ENCODE assay signal across 8 cellular contexts in the genomic region with DNA sequence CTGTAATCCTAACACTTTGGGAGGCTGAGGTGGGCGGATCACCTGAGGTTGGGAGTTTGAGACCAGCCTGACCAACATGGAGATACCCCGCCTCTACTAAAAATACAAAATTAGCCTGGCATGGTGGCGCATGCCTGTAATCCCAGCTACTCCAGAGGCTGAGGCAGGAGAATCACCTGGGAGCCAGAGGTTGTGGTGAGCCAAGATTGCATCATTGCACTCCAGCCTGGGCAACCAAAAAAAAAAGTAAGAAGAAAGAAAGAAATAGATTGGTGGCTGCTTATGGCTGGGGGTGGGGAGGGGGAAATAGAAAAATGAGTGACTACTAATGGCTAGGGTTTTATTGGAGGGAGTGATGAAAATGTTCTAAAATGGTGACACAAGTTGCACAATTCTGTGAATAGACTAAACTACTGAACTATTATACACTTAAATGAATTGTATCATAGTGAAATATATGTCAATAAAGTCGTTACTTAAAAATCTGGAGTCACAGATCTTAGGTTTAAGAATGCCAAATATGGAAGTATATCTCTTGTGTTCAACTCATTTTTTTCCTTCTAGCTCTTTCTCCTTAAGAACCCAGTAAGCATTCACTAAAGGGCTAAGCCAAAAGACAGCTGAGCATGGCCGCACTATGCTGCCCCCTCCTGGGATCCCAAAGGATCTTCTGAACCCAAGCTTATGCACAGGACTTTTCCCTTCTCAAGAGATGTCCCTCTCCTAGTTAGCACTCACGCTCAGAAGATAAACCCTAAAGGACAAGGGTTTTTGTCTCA. TPM values are rescaled to one million over a fixed set of nuclear protein-coding genes. Genes with fewer than 3 reads are reported as not detected.
A peak's percentile ranks its signal among the peaks of the same experiment; 100 is the strongest.
DNase-seq lines count a peak whose midpoint lies in the region; ATAC-seq and TF ChIP-seq lines count a peak whose summit lies in the region.

No MANE protein-coding gene starts in this region.

- peak; percentile 77 for DNase-seq in AG20443 (ENCODE audit: low spot score)
- DNase-seq in HAP-1 (ENCODE audit: low spot score in 2 of 2) = peak; percentile 60 to 78
- DNase-seq in NCI-H774 (lab: John Stamatoyannopoulos, UW) = peak; percentile 35
- DNase-seq in activated CD8-positive, alpha-beta memory T cell treated with anti-CD3 and anti-CD28 coated beads, Interleukin-2, amount 50 U/mL, for 48 hours = peak; percentile 62
- peak; percentile 84 for DNase-seq in fibroblast of the aortic adventitia (ENCODE audit: low read depth)
- DNase-seq in osteocyte (ENCODE audit: extremely low spot score, unreplicated experiment) = peak; percentile 88

- no peak for ATAC-seq in HG03565 (IDR thresholded peaks at IDR 0.05; ENCODE audit: unreplicated experiment)
- no peak for ATAC-seq in GM21515 (IDR thresholded peaks at IDR 0.05; ENCODE audit: unreplicated experiment)

- TF ChIP-seq CTCF in fibroblast of the aortic adventitia (IDR thresholded peaks at IDR 0.05; ENCODE audit: insufficient read depth, low read length) = peak; percentile 88
- peak; percentile 78 for TF ChIP-seq CTCF in osteocyte (IDR thresholded peaks at IDR 0.05)

- H3K27me3 Mint-ChIP-seq in osteocyte (ENCODE audit: unreplicated experiment) = peaks cover 33% of the 10 kb centered on the region

- H3K36me3 Mint-ChIP-seq in osteocyte (ENCODE audit: unreplicated experiment) = no peaks in the 10 kb centered on the region

- in situ Hi-C loops in HAP-1 (cut with MboI; ENCODE audit: low sequenced_read_pairs) = loop anchor here (5.0 to 10.0 kb wide), 3 partner anchors 189 to 702 kb away; no protein-coding TSS in a partner anchor

- no peak overlapping the region for H3K27ac Mint-ChIP-seq in osteocyte (ENCODE audit: unreplicated experiment)

- H3K4me3 ChIP-seq in HAP-1 (no peak overlapping the region), fibroblast of the aortic adventitia (ENCODE audit: low read depth, low read length) (no peak overlapping the region)

- H3K4me3 Mint-ChIP-seq in osteocyte (ENCODE audit: unreplicated experiment) = no peak overlapping the region

- H3K9me3 Mint-ChIP-seq in osteocyte (ENCODE audit: unreplicated experiment) = no peaks in the 10 kb centered on the region

- peaks cover 14% of the 10 kb centered on the region for H3K4me1 ChIP-seq in HAP-1

- peaks cover 6% of the 10 kb centered on the region for H3K27me3 ChIP-seq in HAP-1 (ENCODE audit: low read depth)

- no peaks in the 10 kb centered on the region for H3K9me3 ChIP-seq in HAP-1

- H3K36me3 ChIP-seq in HAP-1 (replicated peaks) = no peaks in the 10 kb centered on the region

- H3K4me1 Mint-ChIP-seq in osteocyte (ENCODE audit: unreplicated experiment) = peaks cover 11% of the 10 kb centered on the region

RNA-seq across cellular contexts. Expression of a gene that starts 3.2 kb away (rescaled TPM):
- 2.3 and 3.8 TPM in 2 replicates for total RNA-seq in fibroblast of the aortic adventitia (ENCODE audit: low replicate concordance)
- total RNA-seq in osteocyte = 4.0 and 4.2 TPM in 2 replicates

RNA-seq across cellular contexts. Expression of a gene that starts 52.7 kb away (rescaled TPM):
- 121 and 153 TPM in 2 replicates for total RNA-seq in fibroblast of the aortic adventitia (ENCODE audit: low replicate concordance)
- total RNA-seq in osteocyte = 137 and 146 TPM in 2 replicates

Comparison
In these comparisons a context has a peak if more than half of its experiments do, and no peak if none do; other contexts are left out.
1. DNase-seq: peak in every context shown above with its lines; median percentile 88 in osteocyte; 84 in fibroblast of the aortic adventitia; 77 in AG20443; 69 in HAP-1; 62 in activated CD8-positive, alpha-beta memory T cell treated with anti-CD3 and anti-CD28 coated beads, Interleukin-2, amount 50 U/mL, for 48 hours; 35 in NCI-H774.